ENCODE assay signal across 9 cellular contexts in genomic region chr2:239151201-239152131, GRCh38.
DNase-seq lines count a peak whose midpoint lies in the region; TF ChIP-seq lines count a peak whose summit lies in the region.
"Had no signal": no experiment of that assay in that cellular context is flagged by ENCODE, and none has a peak within 500 bp of the region (broad histone marks: within the 10 kb centered on the region; RNA-seq: fewer than 3 reads in every experiment).

No MANE protein-coding gene starts in this region.

- H3K9me3 ChIP-seq in esophagus muscularis mucosa (no peaks in the 10 kb centered on the region), thyroid gland (no peaks in the 10 kb centered on the region)

- H3K27me3 ChIP-seq in esophagus muscularis mucosa (no peaks in the 10 kb centered on the region), thyroid gland (no peaks in the 10 kb centered on the region)

- H3K4me3 ChIP-seq in esophagus muscularis mucosa (no peak overlapping the region), thyroid gland (replicated peaks in 1 of 3) (no peak overlapping the region)

- TF ChIP-seq CTCF in esophagus muscularis mucosa (IDR thresholded peaks at IDR 0.05): no peak
- TF ChIP-seq CTCF in thyroid gland (IDR thresholded peaks at IDR 0.05): no peak

- TF ChIP-seq POLR2A in esophagus muscularis mucosa (IDR thresholded peaks at IDR 0.05; ENCODE audit: low read depth) (no peak), thyroid gland (IDR thresholded peaks at IDR 0.05) (no peak)

- H3K36me3 ChIP-seq in esophagus muscularis mucosa: peaks cover 29 to 79% (median 66%) of the 10 kb centered on the region in 4 donors
- H3K36me3 ChIP-seq in thyroid gland: peaks cover 7 to 16% of the 10 kb centered on the region in 2 donors

- 79% methylated on average over 11 of the region's 16 CpGs for WGBS in esophagus muscularis mucosa
- 87 to 92% methylated on average over 14 of the region's 16 CpGs for WGBS in thyroid gland, 2 donors

- intact Hi-C loops in esophagus muscularis mucosa (cut with DNase I) (no loop called here), thyroid gland (cut with DNase I) (no loop called here)

- peak; percentile 11 for DNase-seq in activated CD8-positive, alpha-beta memory T cell treated with anti-CD3 and anti-CD28 coated beads, Interleukin-2, amount 50 U/mL, for 4 hours
- no peak for DNase-seq in activated CD8-positive, alpha-beta memory T cell treated with anti-CD3 and anti-CD28 coated beads, Interleukin-2, amount 50 U/mL, for 48 hours
- DNase-seq in esophagus muscularis mucosa (ENCODE audit: extremely low spot score) (no peak), mesenteric fat pad (ENCODE audit: low spot score) (peak; percentile 64), thyroid gland (no peak), NCI-H2227 (lab: John Stamatoyannopoulos, UW; ENCODE audit: unreplicated experiment) (no peak)
- no peak for DNase-seq in NK-92 treated with Interleukin-12 subunit alpha and Interleukin-12 subunit beta, amount 100 ng/mL, for 24 hours (lab: John Stamatoyannopoulos, UW)
- no peak for DNase-seq in stimulated activated naive CD4-positive, alpha-beta T cell (lab: John Stamatoyannopoulos, UW)
- DNase-seq: NCI-H748 treated with DMSO at 0.1 percent for 48 hours had no signal

- TF ChIP-seq EP300 in esophagus muscularis mucosa (IDR thresholded peaks at IDR 0.05): peak; percentile 49

- peaks cover 18 to 23% (median 19%) of the 10 kb centered on the region in 4 donors for H3K4me1 ChIP-seq in esophagus muscularis mucosa
- H3K4me1 ChIP-seq in thyroid gland: no peaks in the 10 kb centered on the region

- H3K27ac ChIP-seq in esophagus muscularis mucosa (replicated peaks in 1 of 4) (peak overlapping the region; percentile 59 to 85 (median 75)), thyroid gland (peak overlapping the region in 2 of 3 donors; percentile 45 to 54)

Comparison
In these comparisons a context has a peak if more than half of its experiments do, and no peak if none do; other contexts are left out.
1. DNase-seq: peak in activated CD8-positive, alpha-beta memory T cell treated with anti-CD3 and anti-CD28 coated beads, Interleukin-2, amount 50 U/mL, for 4 hours (single experiment) and mesenteric fat pad (single experiment); none in activated CD8-positive, alpha-beta memory T cell treated with anti-CD3 and anti-CD28 coated beads, Interleukin-2, amount 50 U/mL, for 48 hours (single experiment), esophagus muscularis mucosa (single experiment), thyroid gland (0 of 2), NK-92 treated with Interleukin-12 subunit alpha and Interleukin-12 subunit beta, amount 100 ng/mL, for 24 hours (single experiment), NCI-H2227 (single experiment) and stimulated activated naive CD4-positive, alpha-beta T cell (0 of 6).